In genomic region chr12:20572451-20572850, GRCh38 we compare ENCODE assay signal across 36 cellular contexts.
"Had no signal": no experiment of that assay in that cellular context is flagged by ENCODE, and none has a peak within 500 bp of the region (broad histone marks: within the 10 kb centered on the region; RNA-seq: fewer than 3 reads in every experiment).

No MANE protein-coding gene starts in this region.

- H3K36me3 ChIP-seq: ascending aorta, breast epithelium, cardiac muscle cell, esophagus muscularis mucosa, gastrocnemius medialis, heart left ventricle, WERI-Rb-1 had no signal

- H3K4me1 ChIP-seq: breast epithelium, foreskin keratinocyte, gastrocnemius medialis had no signal

- H3K36me3 Mint-ChIP-seq: activated naive CD8-positive, alpha-beta T cell; brain had no signal

- ATAC-seq: activated CD4-positive, CD25-positive, alpha-beta regulatory T cell treated with anti-CD3 and anti-CD28 coated beads, Interleukin-2, amount 50 U/mL, for 24 hours; activated CD8-positive, alpha-beta T cell treated with anti-CD3 and anti-CD28 coated beads for 36 hours; activated naive CD8-positive, alpha-beta T cell treated with anti-CD3 and anti-CD28 coated beads, Interleukin-2, amount 50 U/mL, for 24 hours; activated T-cell treated with anti-CD3 and anti-CD28 coated beads, Interleukin-2, amount 50 U/mL, for 4 hours; activated T-helper 17 cell treated with anti-CD3 and anti-CD28 coated beads, Interleukin-2, amount 50 U/mL, for 72 hours; effector memory CD8-positive, alpha-beta T cell; foreskin keratinocyte; gastrocnemius medialis; heart left ventricle; T-helper 17 cell had no signal

- H3K27me3 Mint-ChIP-seq: activated B cell treated with CpG ODN at 0.5 μM for 24 hours; activated CD8-positive, alpha-beta T cell treated with anti-CD3 and anti-CD28 coated beads for 36 hours; activated naive CD8-positive, alpha-beta T cell; activated naive CD8-positive, alpha-beta T cell treated with anti-CD3 and anti-CD28 coated beads, Interleukin-2, amount 50 U/mL, for 24 hours; activated T-helper 17 cell treated with anti-CD3 and anti-CD28 coated beads, Interleukin-2, amount 50 U/mL, for 72 hours; brain; effector memory CD8-positive, alpha-beta T cell; T-helper 17 cell had no signal

- H3K9me3 Mint-ChIP-seq: activated B cell treated with CpG ODN at 0.5 μM for 24 hours; activated CD8-positive, alpha-beta T cell treated with anti-CD3 and anti-CD28 coated beads for 36 hours; activated naive CD8-positive, alpha-beta T cell treated with anti-CD3 and anti-CD28 coated beads, Interleukin-2, amount 50 U/mL, for 24 hours; activated T-cell treated with anti-CD3 and anti-CD28 coated beads, Interleukin-2, amount 50 U/mL, for 4 hours; activated T-helper 17 cell treated with anti-CD3 and anti-CD28 coated beads, Interleukin-2, amount 50 U/mL, for 72 hours; brain; effector memory CD8-positive, alpha-beta T cell; T-helper 2 cell treated with Interferon-gamma antibody and Interleukin-4, amounts not matched to agents 5 μg/mL and 100 μg/mL, for 36 hours had no signal

- H3K9me3 ChIP-seq: ascending aorta, breast epithelium, esophagus muscularis mucosa, gastrocnemius medialis, heart left ventricle had no signal

- DNase-seq: activated B cell treated with CpG ODN at 0.5 μM for 24 hours; activated CD4-positive, alpha-beta T cell treated with anti-CD3 and anti-CD28 coated beads for 48 hours; activated CD4-positive, alpha-beta T cell treated with anti-CD3 and anti-CD28 coated beads, Interleukin-2, amount 50 U/mL, for 1 hour; activated CD4-positive, alpha-beta T cell treated with anti-CD3 and anti-CD28 coated beads, Interleukin-2, amount 50 U/mL, for 48 hours; activated CD8-positive, alpha-beta memory T cell treated with anti-CD3 and anti-CD28 coated beads for 24 hours; activated CD8-positive, alpha-beta T cell treated with anti-CD3 and anti-CD28 coated beads for 36 hours; activated effector memory CD4-positive, alpha-beta T cell treated with Interleukin-2 at 50 U/mL for 16 hours; activated gamma-delta T cell treated with Interleukin-2 at 50 U/mL for 16 hours; activated naive CD4-positive, alpha-beta T cell treated with anti-CD3 and anti-CD28 coated beads, Interleukin-2, amount 50 U/mL, for 16 hours; activated naive CD4-positive, alpha-beta T cell treated with Interleukin-2 at 50 U/mL for 16 hours; activated naive CD8-positive, alpha-beta T cell treated with anti-CD3 and anti-CD28 coated beads, Interleukin-2, amount 50 U/mL, for 24 hours; activated T-cell treated with anti-CD3 and anti-CD28 coated beads, Interleukin-2, amount 50 U/mL, for 4 hours; central memory CD4-positive, alpha-beta T cell; cerebellar nuclear complex; dermis blood vessel endothelial cell; effector CD4-positive, alpha-beta T cell; effector memory CD8-positive, alpha-beta T cell; erythroblast; foreskin keratinocyte; gastrocnemius medialis; glutamatergic neuron; heart left ventricle; T-helper 1 cell; T-helper 17 cell; T1000; WERI-Rb-1 had no signal

- H3K4me3 ChIP-seq: ascending aorta, breast epithelium, cardiac muscle cell, coronary artery, esophagus muscularis mucosa, gastrocnemius medialis, heart left ventricle had no signal

- H3K27ac Mint-ChIP-seq: activated B cell treated with CpG ODN at 0.5 μM for 24 hours; activated CD8-positive, alpha-beta T cell treated with anti-CD3 and anti-CD28 coated beads for 36 hours; activated naive CD8-positive, alpha-beta T cell; activated naive CD8-positive, alpha-beta T cell treated with anti-CD3 and anti-CD28 coated beads, Interleukin-2, amount 50 U/mL, for 24 hours; activated T-helper 17 cell treated with anti-CD3 and anti-CD28 coated beads, Interleukin-2, amount 50 U/mL, for 72 hours; brain; effector memory CD8-positive, alpha-beta T cell; T-helper 17 cell; T-helper 2 cell treated with Interferon-gamma antibody and Interleukin-4, amounts not matched to agents 5 μg/mL and 100 μg/mL, for 36 hours had no signal

- H3K27ac ChIP-seq: breast epithelium, cardiac muscle cell, esophagus muscularis mucosa, foreskin keratinocyte, gastrocnemius medialis, WERI-Rb-1 had no signal

- H3K27me3 ChIP-seq: ascending aorta, breast epithelium, cardiac muscle cell, esophagus muscularis mucosa, foreskin keratinocyte, gastrocnemius medialis, heart left ventricle had no signal

- H3K4me1 Mint-ChIP-seq: activated B cell treated with CpG ODN at 0.5 μM for 24 hours; activated naive CD8-positive, alpha-beta T cell treated with anti-CD3 and anti-CD28 coated beads, Interleukin-2, amount 50 U/mL, for 24 hours; activated T-helper 17 cell treated with anti-CD3 and anti-CD28 coated beads, Interleukin-2, amount 50 U/mL, for 72 hours; T-helper 17 cell had no signal

- H3K4me3 Mint-ChIP-seq: activated B cell treated with CpG ODN at 0.5 μM for 24 hours; activated CD8-positive, alpha-beta T cell treated with anti-CD3 and anti-CD28 coated beads for 36 hours; activated naive CD8-positive, alpha-beta T cell; activated naive CD8-positive, alpha-beta T cell treated with anti-CD3 and anti-CD28 coated beads, Interleukin-2, amount 50 U/mL, for 24 hours; activated T-cell treated with anti-CD3 and anti-CD28 coated beads, Interleukin-2, amount 50 U/mL, for 4 hours; activated T-helper 17 cell treated with anti-CD3 and anti-CD28 coated beads, Interleukin-2, amount 50 U/mL, for 72 hours; brain; effector memory CD8-positive, alpha-beta T cell; T-helper 17 cell; T-helper 2 cell treated with Interferon-gamma antibody and Interleukin-4, amounts not matched to agents 5 μg/mL and 100 μg/mL, for 36 hours had no signal
